Comparison of ENCODE assay signal across 18 cellular contexts in the genomic region with DNA sequence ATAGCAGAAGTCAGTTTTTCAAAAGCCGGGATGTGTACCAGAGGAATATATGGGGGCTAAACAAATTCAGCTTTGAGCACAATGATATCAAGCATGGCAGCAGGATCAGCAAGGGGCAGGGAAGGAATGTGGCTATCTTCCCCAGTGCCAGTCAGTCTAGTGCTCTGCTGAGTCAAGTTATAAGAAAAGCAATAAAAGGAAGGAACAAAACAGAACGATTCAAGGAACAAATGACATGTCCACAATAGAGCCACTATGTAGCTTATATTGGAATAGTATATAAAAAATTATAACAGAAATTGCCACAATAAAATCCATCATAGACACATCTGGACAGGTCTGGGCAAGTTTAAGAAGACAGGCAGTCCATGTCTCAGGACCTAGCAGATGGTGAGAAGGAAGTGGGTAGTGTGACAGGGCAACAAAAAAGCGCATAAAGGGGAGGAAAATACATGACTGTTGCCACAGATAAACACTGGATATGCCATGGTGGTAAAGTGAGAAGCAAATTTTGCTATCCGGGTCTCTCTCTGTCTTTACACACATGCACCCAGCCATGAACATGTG.
"Had no signal": no experiment of that assay in that cellular context is flagged by ENCODE, and none has a peak within 500 bp of the region (broad histone marks: within the 10 kb centered on the region; RNA-seq: fewer than 3 reads in every experiment).

No MANE protein-coding gene starts in this region.

- ATAC-seq: activated T-cell treated with anti-CD3 and anti-CD28 coated beads, Interleukin-2, amount 50 U/mL, for 72 hours; effector memory CD8-positive, alpha-beta T cell; left lobe of liver; right cardiac atrium; stimulated activated naive CD8-positive, alpha-beta T cell treated with anti-CD3 and anti-CD28 coated beads, Interleukin-15, Interleukin-2, amounts not matched to agents 100 U/mL and 50 U/mL, for 24 hours had no signal

- H3K9me3 ChIP-seq: adrenal gland, prostate gland, tibial artery had no signal

- H3K27me3 ChIP-seq: tibial artery had no signal

- DNase-seq: activated CD4-positive, alpha-beta T cell treated with anti-CD3 and anti-CD28 coated beads, Interleukin-2, amount 50 U/mL, for 4 hours; activated effector memory CD4-positive, alpha-beta T cell treated with anti-CD3 and anti-CD28 coated beads, Interleukin-2, amount 50 U/mL, for 16 hours; activated T-cell treated with anti-CD3 and anti-CD28 coated beads, Interleukin-2, amount 50 U/mL, for 72 hours; adrenal gland; effector memory CD8-positive, alpha-beta T cell; foreskin melanocyte; islet precursor cell; midbrain; right cardiac atrium; stimulated activated CD4-positive, alpha-beta T cell treated with anti-CD3 and anti-CD28 coated beads, Interleukin-2, amount 100 ng/mL, for 24 hours; stimulated activated naive CD8-positive, alpha-beta T cell treated with anti-CD3 and anti-CD28 coated beads, Interleukin-15, Interleukin-2, amounts not matched to agents 100 U/mL and 50 U/mL, for 24 hours; substantia nigra; tibial artery had no signal

- H3K4me3 ChIP-seq: adrenal gland, lung, prostate gland, tibial artery had no signal

- H3K4me1 Mint-ChIP-seq: activated naive CD4-positive, alpha-beta T cell treated with anti-CD3 and anti-CD28 coated beads, Interleukin-2, amount 50 U/mL, for 24 hours had no signal

- H3K36me3 Mint-ChIP-seq: activated naive CD4-positive, alpha-beta T cell treated with anti-CD3 and anti-CD28 coated beads, Interleukin-2, amount 50 U/mL, for 24 hours had no signal

- H3K36me3 ChIP-seq: adrenal gland, prostate gland, tibial artery had no signal

- H3K27me3 Mint-ChIP-seq: activated naive CD4-positive, alpha-beta T cell treated with anti-CD3 and anti-CD28 coated beads, Interleukin-2, amount 50 U/mL, for 24 hours; effector memory CD8-positive, alpha-beta T cell had no signal

- H3K4me1 ChIP-seq: adrenal gland, prostate gland, tibial artery had no signal

- H3K4me3 Mint-ChIP-seq: activated naive CD4-positive, alpha-beta T cell treated with anti-CD3 and anti-CD28 coated beads, Interleukin-2, amount 50 U/mL, for 24 hours; activated T-cell treated with anti-CD3 and anti-CD28 coated beads, Interleukin-2, amount 50 U/mL, for 72 hours; effector memory CD8-positive, alpha-beta T cell; T-helper 2 cell treated with Interferon-gamma antibody and Interleukin-4, amounts not matched to agents 5 μg/mL and 100 μg/mL, for 36 hours had no signal

- H3K27ac ChIP-seq: adrenal gland, prostate gland, tibial artery had no signal

- H3K27ac Mint-ChIP-seq: activated naive CD4-positive, alpha-beta T cell treated with anti-CD3 and anti-CD28 coated beads, Interleukin-2, amount 50 U/mL, for 24 hours; activated T-cell treated with anti-CD3 and anti-CD28 coated beads, Interleukin-2, amount 50 U/mL, for 72 hours; effector memory CD8-positive, alpha-beta T cell; T-helper 2 cell treated with Interferon-gamma antibody and Interleukin-4, amounts not matched to agents 5 μg/mL and 100 μg/mL, for 36 hours had no signal
